In genomic region chr11:65859812-65860277, GRCh38 we compare ENCODE assay signal across 8 cellular contexts. TPM values are rescaled to one million over a fixed set of nuclear protein-coding genes. Genes with fewer than 3 reads are reported as not detected.
DNase-seq lines count a peak whose midpoint lies in the region; ATAC-seq, FAIRE-seq and TF ChIP-seq lines count a peak whose summit lies in the region.

No MANE protein-coding gene starts in this region.

- H3K9ac ChIP-seq in OCI-LY1 (ENCODE audit: low read length) (peak overlapping the region; percentile 87), neural cell (ENCODE audit: low read length) (peak overlapping the region; percentile 98)

- no peaks in the 10 kb centered on the region for H3K27me3 ChIP-seq in OCI-LY1 (ENCODE audit: insufficient read depth, low read length)
- no peaks in the 10 kb centered on the region for H3K27me3 ChIP-seq in dorsolateral prefrontal cortex
- no peaks in the 10 kb centered on the region for H3K27me3 ChIP-seq in neural cell (ENCODE audit: insufficient read depth, low read depth, low read length)

- H3K9me2 ChIP-seq in OCI-LY1 (ENCODE audit: low read depth, low read length), result no peaks in the 10 kb centered on the region
- H3K9me2 ChIP-seq in neural cell (ENCODE audit: insufficient read depth, low read length), result no peaks in the 10 kb centered on the region

- H3K27ac ChIP-seq in OCI-LY1 (ENCODE audit: low read depth, low read length, poor library complexity, severe bottlenecking) (peak overlapping the region; percentile 94), dorsolateral prefrontal cortex (peak overlapping the region; percentile 70 to 99 (median 97)), neural cell (ENCODE audit: low read length) (peak overlapping the region; percentile 100)

- FAIRE-seq in GM12892 (lab: Jason Lieb, UNC), result no peak

- H3K4me2 ChIP-seq in OCI-LY1 (ENCODE audit: low read length) (peak overlapping the region; percentile 82), neural cell (ENCODE audit: low read length) (peak overlapping the region; percentile 95)

- intact Hi-C loops in dorsolateral prefrontal cortex (cut with DNase I), result loop anchor here (1.0 to 5.0 kb wide), 4 partner anchors 28 to 148 kb away; partner anchors contain the start of genes C11orf68 (in 2 of the 2), DRAP1 (in 2 of the 2), FIBP (in 2 of the 2) and KAT5 (in 1 of the 2)

- TF ChIP-seq CTCF in OCI-LY1 (IDR thresholded peaks at IDR 0.05; ENCODE audit: low read length) (no peak), dorsolateral prefrontal cortex (IDR thresholded peaks at IDR 0.05 in 54 of 56, conservative IDR thresholded peaks at IDR 0.05 in 2 of 56; ENCODE audit: low read depth in 1 of 56, partially characterized antibody in 56 of 56) (no peak), neural cell (IDR thresholded peaks at IDR 0.05; ENCODE audit: poor library complexity, severe bottlenecking) (no peak)

- H3K4me3 ChIP-seq in OCI-LY1 (ENCODE audit: low read depth, low read length, poor library complexity, severe bottlenecking), result peak overlapping the region; percentile 99
- H3K4me3 ChIP-seq in dorsolateral prefrontal cortex, result peak overlapping the region; percentile 65 to 99 (median 93)
- peak overlapping the region; percentile 100 for H3K4me3 ChIP-seq in neural cell (ENCODE audit: low read length)

- DNase-seq in GM12892 (ENCODE audit: insufficient read length) (no peak), dorsolateral prefrontal cortex (peak in 1 of 10 donors; percentile 49), DMS 273 treated with DMSO at 0.1 percent for 48 hours (lab: John Stamatoyannopoulos, UW) (no peak), NCI-H226 (no peak)

- TF ChIP-seq RAD21 in neural cell (conservative IDR thresholded peaks at IDR 0.05), result no peak

- TF ChIP-seq POLR2A in GM12892 (IDR thresholded peaks at IDR 0.05; ENCODE audit: low read depth, low read length), result peak; percentile 56; the same call in 1 of the 2 replicates

- H2AFZ ChIP-seq in OCI-LY1 (ENCODE audit: low read length) (no peak overlapping the region), neural cell (ENCODE audit: low read depth, low read length) (no peak overlapping the region)

- H3K36me3 ChIP-seq in OCI-LY1 (ENCODE audit: insufficient read depth, low read length) (peaks cover 64% of the 10 kb centered on the region), neural cell (ENCODE audit: insufficient read depth, low read length) (no peaks in the 10 kb centered on the region)

- H3K4me1 ChIP-seq in OCI-LY1 (ENCODE audit: insufficient read depth, low read length, severe bottlenecking), result peaks cover 32% of the 10 kb centered on the region

- H3F3A ChIP-seq in OCI-LY1 (ENCODE audit: insufficient read depth, low read length) (0 out of 2 replicates have a peak, but pooled peaks cover 5% of the 10 kb centered on the region), neural cell (ENCODE audit: insufficient read depth, low read length, poor library complexity, severe bottlenecking) (peaks cover 5% of the 10 kb centered on the region)

- no peak for TF ChIP-seq EP300 in neural cell (conservative IDR thresholded peaks at IDR 0.05; ENCODE audit: poor library complexity, severe bottlenecking)

- H3K9me3 ChIP-seq in OCI-LY1 (ENCODE audit: low read length), result no peaks in the 10 kb centered on the region
- no peaks in the 10 kb centered on the region for H3K9me3 ChIP-seq in neural cell (ENCODE audit: low read length)

- H4K20me1 ChIP-seq in OCI-LY1 (ENCODE audit: insufficient read depth, low read length), result peaks cover 5% of the 10 kb centered on the region; the same call in 1 of the 2 replicates
- H4K20me1 ChIP-seq in neural cell (ENCODE audit: insufficient read depth), result peaks cover 26% of the 10 kb centered on the region

- ATAC-seq in HG02970 (IDR thresholded peaks at IDR 0.05; ENCODE audit: low FRiP score, unreplicated experiment) (no peak), HG02973 (IDR thresholded peaks at IDR 0.05; ENCODE audit: unreplicated experiment) (no peak)

- H3K79me2 ChIP-seq in OCI-LY1 (ENCODE audit: insufficient read depth, low read length), result peaks cover 23% of the 10 kb centered on the region
- peaks cover 42% of the 10 kb centered on the region for H3K79me2 ChIP-seq in neural cell (replicated peaks; ENCODE audit: insufficient read depth, low read length)

TF ChIP-seq in neural cell, 6 proteins besides CTCF, POLR2A, EP300 and RAD21:
- peak; percentile 77 for TF ChIP-seq REST (IDR thresholded peaks at IDR 0.05; ENCODE audit: borderline replicate concordance)
- no peak for TF ChIP-seq POLR2AphosphoS5 (IDR thresholded peaks at IDR 0.05)

RNA-seq across cellular contexts. Expression of gene MUS81, which starts 0.4 kb away (rescaled TPM):
- polyA plus RNA-seq in GM12892 (2012; ENCODE audit: missing spikeins), result 51.3 TPM
- 10 to 100 TPM; 26.5 to 53.6 (median 39.9) TPM for total RNA-seq in dorsolateral prefrontal cortex
- polyA plus RNA-seq in neural cell, result 183 and 211 TPM in 2 replicates
- 84.5 and 103 TPM in 2 replicates for polyA minus RNA-seq in neural cell

RNA-seq across cellular contexts. Expression of gene CFL1, which starts 1.9 kb away (rescaled TPM):
- 777 TPM for polyA plus RNA-seq in GM12892 (2012; ENCODE audit: missing spikeins)
- total RNA-seq in dorsolateral prefrontal cortex, result 100 to 1,000 TPM; 509 to 985 (median 862) TPM
- 1,633 and 1,984 TPM in 2 replicates for polyA plus RNA-seq in neural cell
- polyA minus RNA-seq in neural cell, result 790 and 797 TPM in 2 replicates

RNA-seq across cellular contexts. Expression of gene EFEMP2, which starts 12.8 kb away (rescaled TPM):
- 8.5 TPM for polyA plus RNA-seq in GM12892 (2012; ENCODE audit: missing spikeins)
- total RNA-seq in dorsolateral prefrontal cortex, result 10 to 100 TPM; 16.5 to 72.1 (median 33.7) TPM
- 0.50 and 0.67 TPM in 2 replicates for polyA plus RNA-seq in neural cell
- 0.49 TPM in 1 of 2 replicates, not detected in the other for polyA minus RNA-seq in neural cell

RNA-seq across cellular contexts. Expression of gene CTSW, which starts 19.8 kb away (rescaled TPM):
- 2.0 TPM for polyA plus RNA-seq in GM12892 (2012; ENCODE audit: missing spikeins)
- 1 to 10 TPM in 14 of 120 experiments, under 1 TPM in 32, not detected in 74; 0.32 to 2.9 (median 0.65) TPM for total RNA-seq in dorsolateral prefrontal cortex
- not detected in 2 replicates for polyA plus RNA-seq in neural cell
- not detected in 2 replicates for polyA minus RNA-seq in neural cell

RNA-seq across cellular contexts. Expression of gene SNX32, which starts 26.1 kb away (rescaled TPM):
- polyA plus RNA-seq in GM12892 (2012; ENCODE audit: missing spikeins), result 1.7 TPM
- total RNA-seq in dorsolateral prefrontal cortex, result 10 to 100 TPM; 18.6 to 78.2 (median 41.0) TPM
- polyA plus RNA-seq in neural cell, result 12.6 and 16.0 TPM in 2 replicates
- 7.5 and 7.9 TPM in 2 replicates for polyA minus RNA-seq in neural cell
